In genomic region chr5:149035282-149035882, GRCh38 we compare ENCODE assay signal across 8 cellular contexts. TPM values are rescaled to one million over a fixed set of nuclear protein-coding genes. Genes with fewer than 3 reads are reported as not detected.
DNase-seq lines count a peak whose midpoint lies in the region; ATAC-seq and TF ChIP-seq lines count a peak whose summit lies in the region.

No MANE protein-coding gene starts in this region.

- H3K9me3 Mint-ChIP-seq in activated T-cell treated with anti-CD3 and anti-CD28 coated beads, Interleukin-2, amount 50 U/mL, for 72 hours, result no peaks in the 10 kb centered on the region

- H3K36me3 ChIP-seq in neuronal stem cell (replicated peaks in 1 of 2; ENCODE audit: control insufficient read depth in 2 of 2, insufficient read depth in 2 of 2, low read length in 2 of 2) (no peaks in the 10 kb centered on the region), suprapubic skin (no peaks in the 10 kb centered on the region)

- H2BK5ac ChIP-seq in neuronal stem cell (ENCODE audit: low read length), result no peak overlapping the region

- H3K4me3 ChIP-seq in fibroblast of pulmonary artery (replicated peaks; ENCODE audit: low read depth, low read length) (no peak overlapping the region), neuronal stem cell (ENCODE audit: low read length in 2 of 2) (no peak overlapping the region), suprapubic skin (no peak overlapping the region)

- H3K14ac ChIP-seq in neuronal stem cell (ENCODE audit: low read length), result no peak overlapping the region

- no peak overlapping the region for H3K4me2 ChIP-seq in neuronal stem cell (ENCODE audit: insufficient read depth, low read length, poor library complexity, severe bottlenecking)

- H3K23ac ChIP-seq in neuronal stem cell (ENCODE audit: low read depth, low read length, poor library complexity), result no peak overlapping the region

- H2AK5ac ChIP-seq in neuronal stem cell (ENCODE audit: low read depth, low read length), result no peak overlapping the region

- DNase-seq in DMS53 treated with DMSO at 0.1 percent for 48 hours (lab: John Stamatoyannopoulos, UW; ENCODE audit: unreplicated experiment) (peak; percentile 75), KBM-7 (peak; percentile 83), RPMI7951 (ENCODE audit: low read depth) (peak; percentile 70), fibroblast of pulmonary artery (ENCODE audit: low read depth) (peak; percentile 89), neuronal stem cell (ENCODE audit: low spot score) (peak; percentile 48), suprapubic skin (ENCODE audit: low spot score in 2 of 2) (peak; percentile 73 to 85)
- DNase-seq in activated T-cell treated with anti-CD3 and anti-CD28 coated beads, Interleukin-2, amount 50 U/mL, for 72 hours, result peak; percentile 75

- no peaks in the 10 kb centered on the region for H3K9me3 ChIP-seq in neuronal stem cell (replicated peaks in 1 of 2; ENCODE audit: control insufficient read depth in 2 of 2, insufficient read depth in 1 of 2, low read depth in 1 of 2, low read length in 2 of 2)
- H3K9me3 ChIP-seq in suprapubic skin, result no peaks in the 10 kb centered on the region

- H3K18ac ChIP-seq in neuronal stem cell (ENCODE audit: low read length), result no peak overlapping the region

- no peak overlapping the region for H2BK15ac ChIP-seq in neuronal stem cell (ENCODE audit: low read length)

- no peak overlapping the region for H4K8ac ChIP-seq in neuronal stem cell (ENCODE audit: low read depth, low read length)

- no peak overlapping the region for H4K91ac ChIP-seq in neuronal stem cell (ENCODE audit: low read depth, low read length, poor library complexity)

- no peaks in the 10 kb centered on the region for H3K79me1 ChIP-seq in neuronal stem cell (ENCODE audit: low read depth, low read length)

- TF ChIP-seq EP300 in suprapubic skin (IDR thresholded peaks at IDR 0.05), result no peak

- no peak overlapping the region for H2AFZ ChIP-seq in neuronal stem cell (ENCODE audit: low read length)

- peaks cover 17% of the 10 kb centered on the region for H3K27me3 Mint-ChIP-seq in activated T-cell treated with anti-CD3 and anti-CD28 coated beads, Interleukin-2, amount 50 U/mL, for 72 hours (ENCODE audit: low read depth)

- TF ChIP-seq CTCF in fibroblast of pulmonary artery (IDR thresholded peaks at IDR 0.05; ENCODE audit: low read length, missing control alignments), result peak; percentile 94
- peak; percentile 74 to 77 for TF ChIP-seq CTCF in suprapubic skin (IDR thresholded peaks at IDR 0.05)

- H3K4me1 Mint-ChIP-seq in activated T-cell treated with anti-CD3 and anti-CD28 coated beads, Interleukin-2, amount 50 U/mL, for 72 hours (ENCODE audit: low read depth), result peaks cover 32% of the 10 kb centered on the region

- no peak overlapping the region for H2BK12ac ChIP-seq in neuronal stem cell (ENCODE audit: low read length)

- in situ Hi-C loops in KBM-7 (cut with MboI; ENCODE audit: low pct_unique_long_range_greater_than_20kb, low sequenced_read_pairs), result loop anchor here (25.0 kb wide), 1 partner anchor 298 kb away; no protein-coding TSS in a partner anchor

- H3K27ac ChIP-seq in neuronal stem cell (replicated peaks; ENCODE audit: low read length), result no peak overlapping the region
- H3K27ac ChIP-seq in suprapubic skin, result no peak overlapping the region

- H3K27me3 ChIP-seq in neuronal stem cell (ENCODE audit: control insufficient read depth in 3 of 3, insufficient read depth in 3 of 3, low read depth in 1 of 3, low read length in 3 of 3) (no peaks in the 10 kb centered on the region), suprapubic skin (no peaks in the 10 kb centered on the region)

- H3K4me3 Mint-ChIP-seq in activated T-cell treated with anti-CD3 and anti-CD28 coated beads, Interleukin-2, amount 50 U/mL, for 72 hours, result no peak overlapping the region

- H2BK120ac ChIP-seq in neuronal stem cell (ENCODE audit: low read depth, low read length), result no peak overlapping the region

- H3K27ac Mint-ChIP-seq in activated T-cell treated with anti-CD3 and anti-CD28 coated beads, Interleukin-2, amount 50 U/mL, for 72 hours, result no peak overlapping the region

- peak; percentile 96 for ATAC-seq in GM21529 (IDR thresholded peaks at IDR 0.05; ENCODE audit: unreplicated experiment)
- peak; percentile 82 to 88 for ATAC-seq in activated T-cell treated with anti-CD3 and anti-CD28 coated beads, Interleukin-2, amount 50 U/mL, for 72 hours (replicated peaks in 1 of 2)

- no peak overlapping the region for H3K9ac ChIP-seq in neuronal stem cell (ENCODE audit: low read depth, low read length, poor library complexity)

- no peaks in the 10 kb centered on the region for H3K36me3 Mint-ChIP-seq in activated T-cell treated with anti-CD3 and anti-CD28 coated beads, Interleukin-2, amount 50 U/mL, for 72 hours (ENCODE audit: insufficient read depth in 2 of 2)

- no CpG with 5 or more reads among the region's 9 CpGs for WGBS in neuronal stem cell (ENCODE audit: extremely low coverage in 2 of 2, insufficient read length in 2 of 2, insufficient replicate concordance in 1 of 2), 2 donors
- 27% methylated on average over 9 of the region's 9 CpGs for WGBS in suprapubic skin

- no peak for TF ChIP-seq POLR2A in suprapubic skin (IDR thresholded peaks at IDR 0.05)

- no peak overlapping the region for H3K4ac ChIP-seq in neuronal stem cell (ENCODE audit: low read length)

- no peaks in the 10 kb centered on the region for H3K4me1 ChIP-seq in neuronal stem cell (ENCODE audit: control insufficient read depth in 2 of 2, insufficient read depth in 1 of 2, low read depth in 1 of 2, low read length in 2 of 2)
- H3K4me1 ChIP-seq in suprapubic skin, result no peaks in the 10 kb centered on the region

RNA-seq across cellular contexts. Expression of gene SH3TC2, which starts 27.5 kb away (rescaled TPM):
- 9.3 and 13.0 TPM in 2 replicates for total RNA-seq in RPMI7951 (2014; rRNA removed; shearing (Covaris generic))
- under 1 TPM in 1 of 2 donors, not detected in 1; 0.24 TPM for total RNA-seq in activated T-cell treated with anti-CD3 and anti-CD28 coated beads, Interleukin-2, amount 50 U/mL, for 72 hours
- polyA plus RNA-seq in neuronal stem cell (2013, experiment 1 of 2), result 0.64 TPM
- polyA plus RNA-seq in neuronal stem cell (2013, experiment 2 of 2), result 0.46 TPM
- 1 to 10 TPM; 1.9 to 8.2 (median 5.2) TPM for total RNA-seq in suprapubic skin
